Comparison of ENCODE assay signal across 9 cellular contexts in genomic region chr6:28643017-28643740, GRCh38.
DNase-seq lines count a peak whose midpoint lies in the region; ATAC-seq and TF ChIP-seq lines count a peak whose summit lies in the region.
"Had no signal": no experiment of that assay in that cellular context is flagged by ENCODE, and none has a peak within 500 bp of the region (broad histone marks: within the 10 kb centered on the region; RNA-seq: fewer than 3 reads in every experiment).

No MANE protein-coding gene starts in this region.

- H3K4me1 ChIP-seq in smooth muscle cell (ENCODE audit: low read depth): no peaks in the 10 kb centered on the region

- H2AFZ ChIP-seq in smooth muscle cell (ENCODE audit: low read depth): no peak overlapping the region

- H4K20me1 ChIP-seq in smooth muscle cell (ENCODE audit: low read depth): no peaks in the 10 kb centered on the region

- TF ChIP-seq CTCF in smooth muscle cell (IDR thresholded peaks at IDR 0.05; ENCODE audit: borderline replicate concordance, insufficient read depth, poor library complexity, severe bottlenecking) (no peak), RWPE1 (conservative IDR thresholded peaks at IDR 0.05; ENCODE audit: low read depth) (no peak)

- H3K27ac ChIP-seq in smooth muscle cell (ENCODE audit: low read depth) (peak overlapping the region; percentile 54), RWPE1 (no peak overlapping the region)
- H3K27ac ChIP-seq: skin epidermis had no signal

- H3K27me3 ChIP-seq in smooth muscle cell (ENCODE audit: low read depth): no peaks in the 10 kb centered on the region

- H3F3A ChIP-seq in smooth muscle cell (ENCODE audit: low read depth): peaks cover 6% of the 10 kb centered on the region

- DNase-seq in NCI-H1436 (lab: John Stamatoyannopoulos, UW) (peak; percentile 46), NCI-H1436 treated with DMSO at 0.1 percent for 48 hours (lab: John Stamatoyannopoulos, UW) (no peak), NCI-H2227 (lab: John Stamatoyannopoulos, UW; ENCODE audit: unreplicated experiment) (peak; percentile 81), astrocyte of the hippocampus (ENCODE audit: low read depth, low spot score) (peak; percentile 69), smooth muscle cell (lab: John Stamatoyannopoulos, UW; ENCODE audit: unreplicated experiment) (no peak), RWPE1 (ENCODE audit: low spot score) (no peak), middle frontal gyrus (ENCODE audit: extremely low spot score, low spot score) (no peak)

- CTCF ChIA-PET in RWPE1 (lab: Yijun Ruan, JAX): no interaction called here

- H3K4me2 ChIP-seq in smooth muscle cell: peak overlapping the region; percentile 74

- no peak for ATAC-seq in HG02870 (IDR thresholded peaks at IDR 0.05; ENCODE audit: unreplicated experiment)

- H3K9ac ChIP-seq in smooth muscle cell (ENCODE audit: low read depth): no peak overlapping the region

- peak overlapping the region; percentile 25 for H3K4me3 ChIP-seq in smooth muscle cell
- H3K4me3 ChIP-seq: skin epidermis had no signal

- H3K79me2 ChIP-seq in smooth muscle cell (ENCODE audit: low read depth): no peaks in the 10 kb centered on the region

- POLR2A ChIA-PET in RWPE1 (lab: Yijun Ruan, JAX; ENCODE audit: low non-redundant PET): no interaction called here

- 4% methylated on average over 9 of the region's 9 CpGs for WGBS in smooth muscle cell (ENCODE audit: low lambda C conversion rate)

- no peaks in the 10 kb centered on the region for H3K9me3 ChIP-seq in smooth muscle cell (replicated peaks; ENCODE audit: low read depth)

- H3K36me3 ChIP-seq in smooth muscle cell (ENCODE audit: low read depth): no peaks in the 10 kb centered on the region

Comparison
In these comparisons a context has a peak if more than half of its experiments do, and no peak if none do; other contexts are left out.
1. DNase-seq: peak in NCI-H1436 (single experiment), NCI-H2227 (single experiment) and astrocyte of the hippocampus (single experiment); none in NCI-H1436 treated with DMSO at 0.1 percent for 48 hours (single experiment), smooth muscle cell (single experiment), RWPE1 (single experiment) and middle frontal gyrus (single experiment).